11 cellular contexts compared by ENCODE assay signal in the genomic region with DNA sequence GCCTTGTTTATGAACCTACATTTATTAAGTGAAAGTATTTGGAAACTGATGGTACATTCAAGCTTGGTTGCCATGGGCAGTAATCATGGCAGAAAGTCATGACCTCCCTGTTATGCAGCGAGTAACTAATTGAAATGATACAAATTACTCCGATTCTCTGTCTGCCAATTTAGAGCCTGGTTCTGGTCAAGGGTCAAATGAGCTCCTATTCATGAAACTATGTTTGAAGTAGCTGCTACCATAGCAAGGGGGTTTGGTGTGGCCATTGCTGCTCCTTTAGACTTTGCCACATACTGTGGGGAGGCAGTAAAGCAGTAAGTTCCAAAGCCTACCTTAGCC.
"Had no signal": no experiment of that assay in that cellular context is flagged by ENCODE, and none has a peak within 500 bp of the region (broad histone marks: within the 10 kb centered on the region; RNA-seq: fewer than 3 reads in every experiment).

No MANE protein-coding gene starts in this region.

- DNase-seq: activated CD4-positive, CD25-positive, alpha-beta regulatory T cell treated with anti-CD3 and anti-CD28 coated beads, Interleukin-2, amount 50 U/mL, for 72 hours; activated naive CD4-positive, alpha-beta T cell treated with anti-CD3 and anti-CD28 coated beads for 36 hours; esophagus squamous epithelium; SK-N-SH; stimulated activated naive CD8-positive, alpha-beta T cell treated with anti-CD3 and anti-CD28 coated beads, Interleukin-15, Interleukin-2, amounts not matched to agents 100 U/mL and 50 U/mL, for 24 hours; T-cell; T-helper 9 cell; upper lobe of right lung had no signal

- H3K4me1 ChIP-seq: ascending aorta, esophagus squamous epithelium, upper lobe of right lung had no signal

- H3K27ac ChIP-seq: ascending aorta, esophagus squamous epithelium, skin epidermis, upper lobe of right lung had no signal

- H3K9me3 ChIP-seq: ascending aorta, esophagus squamous epithelium, SK-N-SH, upper lobe of right lung had no signal

- ATAC-seq: activated T-helper 17 cell treated with anti-CD3 and anti-CD28 coated beads, Interleukin-2, amount 50 U/mL, for 72 hours; stimulated activated naive CD8-positive, alpha-beta T cell treated with anti-CD3 and anti-CD28 coated beads, Interleukin-15, Interleukin-2, amounts not matched to agents 100 U/mL and 50 U/mL, for 24 hours; T-cell; upper lobe of right lung had no signal

- H3K4me3 ChIP-seq: ascending aorta, esophagus squamous epithelium, skin epidermis, upper lobe of right lung had no signal

- H3K36me3 ChIP-seq: ascending aorta, esophagus squamous epithelium, upper lobe of right lung had no signal
